Comparison of ENCODE assay signal across 8 cellular contexts in the genomic region with DNA sequence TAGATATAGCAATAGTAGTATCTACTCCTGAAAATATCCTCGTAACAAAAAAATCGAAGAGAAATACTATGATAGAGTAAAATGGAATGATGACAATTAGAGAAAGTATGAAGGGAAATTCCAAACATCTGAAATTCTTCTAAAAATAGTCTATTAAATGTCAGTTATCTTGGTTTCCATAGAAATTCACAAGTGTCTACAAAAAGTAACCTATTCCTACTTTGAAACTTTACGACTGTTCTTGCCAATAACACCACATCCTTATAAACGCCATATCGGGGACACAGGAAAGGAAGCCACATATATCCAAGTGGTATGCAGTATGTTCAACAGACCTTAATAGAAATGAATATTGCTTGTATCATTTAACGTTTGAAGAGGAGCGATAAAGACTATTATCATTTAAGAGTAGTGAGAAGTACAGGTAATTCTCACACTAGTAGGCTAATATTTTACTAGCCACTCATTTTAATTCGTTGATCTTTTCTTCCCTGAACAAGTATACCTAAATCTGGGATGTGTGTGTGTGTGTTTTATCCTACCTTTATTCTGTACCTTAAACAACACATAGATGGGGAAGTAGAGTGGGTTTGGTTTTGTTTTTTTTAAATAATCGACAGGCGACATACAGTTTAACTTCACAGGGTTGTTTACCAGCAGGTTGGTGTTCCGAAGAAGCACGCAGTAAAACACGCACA. TPM values are rescaled to one million over a fixed set of nuclear protein-coding genes. Genes with fewer than 3 reads are reported as not detected.
DNase-seq lines count a peak whose midpoint lies in the region; ATAC-seq and TF ChIP-seq lines count a peak whose summit lies in the region.

No MANE protein-coding gene starts in this region.

- TF ChIP-seq CTCF in breast epithelium (IDR thresholded peaks at IDR 0.05): no peak
- TF ChIP-seq CTCF in lower lobe of right lung (IDR thresholded peaks at IDR 0.05): no peak

- H3K4me3 ChIP-seq in breast epithelium: peak overlapping the region in 2 of 3 donors; percentile 78 to 85
- peak overlapping the region; percentile 83 for H3K4me3 ChIP-seq in lower lobe of right lung

- TF ChIP-seq POLR2A in breast epithelium (IDR thresholded peaks at IDR 0.05): no peak

- H3K36me3 ChIP-seq in breast epithelium: no peaks in the 10 kb centered on the region
- H3K36me3 ChIP-seq in lower lobe of right lung: no peaks in the 10 kb centered on the region

- H3K27me3 ChIP-seq in breast epithelium: peaks cover 0 to 2% of the 10 kb centered on the region in 2 donors
- H3K27me3 ChIP-seq in lower lobe of right lung (ENCODE audit: low read depth): peaks cover 24% of the 10 kb centered on the region

- in situ Hi-C loops in ACHN (cut with HindIII; ENCODE audit: low pct_ligation_motif_present, low pct_unique_long_range_greater_than_20kb, low sequenced_read_pairs): no loop called here

- H3K27ac ChIP-seq in breast epithelium (no peak overlapping the region), lower lobe of right lung (no peak overlapping the region)

- ATAC-seq in lower lobe of right lung (no peak), HG03025 (IDR thresholded peaks at IDR 0.05; ENCODE audit: low FRiP score, unreplicated experiment) (no peak), GM21723 (IDR thresholded peaks at IDR 0.05; ENCODE audit: unreplicated experiment) (no peak)

- DNase-seq in ACHN (peak; percentile 82), HCEC 1CT (peak; percentile 95), breast epithelium (ENCODE audit: low spot score in 2 of 2) (no peak), lower lobe of right lung (no peak), SHP77 (lab: John Stamatoyannopoulos, UW) (no peak)
- no peak for DNase-seq in activated CD4-positive, CD25-positive, alpha-beta regulatory T cell (lab: John Stamatoyannopoulos, UW)

- intact Hi-C loops in breast epithelium (cut with DNase I; ENCODE audit: low total_unique reads): no loop called here
- intact Hi-C loops in lower lobe of right lung (cut with DNase I): no loop called here

- H3K4me1 ChIP-seq in breast epithelium: no peaks in the 10 kb centered on the region
- peaks cover 14% of the 10 kb centered on the region for H3K4me1 ChIP-seq in lower lobe of right lung

- no peaks in the 10 kb centered on the region for H3K9me3 ChIP-seq in breast epithelium
- H3K9me3 ChIP-seq in lower lobe of right lung: no peaks in the 10 kb centered on the region

RNA-seq across cellular contexts. Expression of gene GPR176, which starts 1.2 kb away (rescaled TPM):
- 10 to 100 TPM in 1 of 3 donors, 1 to 10 TPM in 2; 4.4 to 12.1 (median 9.4) TPM for total RNA-seq in breast epithelium
- 2.4 TPM for total RNA-seq in lower lobe of right lung

RNA-seq across cellular contexts. Expression of gene EIF2AK4, which starts 15.1 kb away (rescaled TPM):
- 10 to 100 TPM; 44.9 to 54.3 (median 46.7) TPM for total RNA-seq in breast epithelium
- 36.0 TPM for total RNA-seq in lower lobe of right lung

Comparison
In these comparisons a context has a peak if more than half of its experiments do, and no peak if none do; other contexts are left out.
1. DNase-seq: peak in ACHN (single experiment) and HCEC 1CT (single experiment); none in breast epithelium (0 of 2), lower lobe of right lung (single experiment), SHP77 (0 of 2) and activated CD4-positive, CD25-positive, alpha-beta regulatory T cell (0 of 4).